Comparison of ENCODE assay signal across 1 cellular context in genomic region chr2:3569656-3570055, GRCh38. TPM values are rescaled to one million over a fixed set of nuclear protein-coding genes. Genes with fewer than 3 reads are reported as not detected.
"Had no signal": no experiment of that assay in that cellular context is flagged by ENCODE, and none has a peak within 500 bp of the region (broad histone marks: within the 10 kb centered on the region; RNA-seq: fewer than 3 reads in every experiment).

No MANE protein-coding gene starts in this region.

RNA-seq across cellular contexts. Expression of gene COLEC11, which starts 25.3 kb away (rescaled TPM):
- total RNA-seq: vagina had no signal
